Comparison of ENCODE assay signal across 9 cellular contexts in the genomic region with DNA sequence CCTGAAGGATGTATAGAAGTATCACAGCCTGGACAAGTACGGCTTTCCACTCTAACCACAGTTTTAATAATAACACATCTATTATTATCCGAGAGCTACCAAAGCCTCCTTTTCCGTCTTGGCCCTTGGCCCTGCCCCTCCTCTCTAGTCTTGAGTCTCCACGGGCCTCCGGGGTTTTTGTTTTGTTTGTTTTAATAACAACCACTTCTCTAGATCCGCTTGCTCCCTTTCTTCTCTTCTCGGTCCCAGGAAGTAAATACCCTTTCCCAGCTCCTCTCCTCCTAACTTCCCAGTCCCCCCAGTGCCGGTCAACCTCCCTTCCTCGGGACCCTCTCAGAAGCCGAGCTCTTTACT. TPM values are rescaled to one million over a fixed set of nuclear protein-coding genes. Genes with fewer than 3 reads are reported as not detected.
DNase-seq lines count a peak whose midpoint lies in the region; ATAC-seq, FAIRE-seq and TF ChIP-seq lines count a peak whose summit lies in the region.
"Had no signal": no experiment of that assay in that cellular context is flagged by ENCODE, and none has a peak within 500 bp of the region (broad histone marks: within the 10 kb centered on the region; RNA-seq: fewer than 3 reads in every experiment).

No MANE protein-coding gene starts in this region.

- H3K36me3 ChIP-seq in SK-N-SH (replicated peaks in 1 of 2; ENCODE audit: control insufficient read depth in 1 of 2, insufficient read depth in 2 of 2, low read length in 1 of 2) = peaks cover 2 to 4% of the 10 kb centered on the region in 2 experiments

- under 1% methylated on average over 10 of the region's 10 CpGs for WGBS in SK-N-SH (ENCODE audit: low lambda C conversion rate)

- H3K4me3 Mint-ChIP-seq in glutamatergic neuron (ENCODE audit: unreplicated experiment) = no peak overlapping the region
- no peak overlapping the region for H3K4me3 Mint-ChIP-seq in stimulated activated naive B cell treated with anti-CD40 and anti-IgM and Interleukin-4, amounts not matched to agents 10 μg/mL and 1 μg/mL and 100 μg/mL, for 72 hours
- H3K4me3 Mint-ChIP-seq: memory B cell had no signal

- H3K4me1 Mint-ChIP-seq in glutamatergic neuron (ENCODE audit: low read depth, unreplicated experiment) = peaks cover 3% of the 10 kb centered on the region
- H3K4me1 Mint-ChIP-seq in stimulated activated naive B cell treated with anti-CD40 and anti-IgM and Interleukin-4, amounts not matched to agents 10 μg/mL and 1 μg/mL and 100 μg/mL, for 72 hours = no peaks in the 10 kb centered on the region
- H3K4me1 Mint-ChIP-seq: memory B cell had no signal

- H3K27me3 Mint-ChIP-seq in glutamatergic neuron (ENCODE audit: unreplicated experiment) = peaks cover 2% of the 10 kb centered on the region
- peaks cover 0 to 4% of the 10 kb centered on the region in 2 donors for H3K27me3 Mint-ChIP-seq in stimulated activated naive B cell treated with anti-CD40 and anti-IgM and Interleukin-4, amounts not matched to agents 10 μg/mL and 1 μg/mL and 100 μg/mL, for 72 hours
- H3K27me3 Mint-ChIP-seq: memory B cell had no signal

- no peaks in the 10 kb centered on the region for H3K27me3 ChIP-seq in SK-N-SH (ENCODE audit: insufficient read depth)

- TF ChIP-seq CTCF in SK-N-SH (IDR thresholded peaks at IDR 0.05) = no peak
- TF ChIP-seq CTCF in glutamatergic neuron (IDR thresholded peaks at IDR 0.05; ENCODE audit: partially characterized antibody, unreplicated experiment) = no peak

- peak overlapping the region; percentile 65 to 79 for H3K4me3 ChIP-seq in SK-N-SH (ENCODE audit: low read depth in 2 of 2, low read length in 1 of 2)

- H3K9ac ChIP-seq in SK-N-SH = peak overlapping the region; percentile 82

- peak overlapping the region; percentile 89 for H2AFZ ChIP-seq in SK-N-SH (ENCODE audit: low read depth)

- no peak for TF ChIP-seq RAD21 in SK-N-SH (IDR thresholded peaks at IDR 0.05; ENCODE audit: low read length)

- POLR2A ChIA-PET in SK-N-SH (lab: Yijun Ruan, JAX) = interaction anchor here (0.6 to 1.4 kb wide), 8 partner anchors 8 to 461 kb away, joined by 3 to 8 read pairs (median 3); a partner anchor contains a TSS

- H3K79me2 ChIP-seq in SK-N-SH (ENCODE audit: insufficient read depth) = peaks cover 12% of the 10 kb centered on the region

- no peaks in the 10 kb centered on the region for H4K20me1 ChIP-seq in SK-N-SH (ENCODE audit: insufficient read depth)

- FAIRE-seq in GM12892 (lab: Jason Lieb, UNC) = peak; percentile 27

- CTCF ChIA-PET in SK-N-SH (lab: Yijun Ruan, JAX) = interaction anchor here (1.2 to 2.2 kb wide), 5 partner anchors 8 to 277 kb away, joined by 4 to 6 read pairs (median 4); no protein-coding TSS in a partner anchor

- no peaks in the 10 kb centered on the region for H3F3A ChIP-seq in SK-N-SH (replicated peaks; ENCODE audit: insufficient read depth)

- intact Hi-C loops in sciatic nerve (cut with DNase I) = no loop called here

- H3K36me3 Mint-ChIP-seq in glutamatergic neuron (ENCODE audit: unreplicated experiment) = no peaks in the 10 kb centered on the region
- H3K36me3 Mint-ChIP-seq in stimulated activated naive B cell treated with anti-CD40 and anti-IgM and Interleukin-4, amounts not matched to agents 10 μg/mL and 1 μg/mL and 100 μg/mL, for 72 hours = peaks cover 2 to 4% of the 10 kb centered on the region in 2 donors
- H3K36me3 Mint-ChIP-seq: memory B cell had no signal

- peak overlapping the region; percentile 77 for H3K4me2 ChIP-seq in SK-N-SH

- TF ChIP-seq EP300 in SK-N-SH (IDR thresholded peaks at IDR 0.05; ENCODE audit: borderline replicate concordance in 1 of 2, low read depth in 1 of 2, low read length in 1 of 2) = no peak

- H3K27ac Mint-ChIP-seq in glutamatergic neuron (ENCODE audit: unreplicated experiment) = no peak overlapping the region
- H3K27ac Mint-ChIP-seq in stimulated activated naive B cell treated with anti-CD40 and anti-IgM and Interleukin-4, amounts not matched to agents 10 μg/mL and 1 μg/mL and 100 μg/mL, for 72 hours = no peak overlapping the region
- H3K27ac Mint-ChIP-seq: memory B cell had no signal

- peak overlapping the region; percentile 79 to 85 for H3K27ac ChIP-seq in SK-N-SH (ENCODE audit: low read depth in 2 of 2, low read length in 1 of 2)

- no peaks in the 10 kb centered on the region for H3K9me3 ChIP-seq in SK-N-SH

- H3K9me2 ChIP-seq in SK-N-SH = no peaks in the 10 kb centered on the region

- DNase-seq in GM12892 (ENCODE audit: insufficient read length) (no peak), SK-N-SH (no peak), glutamatergic neuron (peak; percentile 11), sciatic nerve (ENCODE audit: low spot score) (peak; percentile 62), HK-2 (ENCODE audit: unreplicated experiment) (no peak), GM19238 (ENCODE audit: insufficient read length, low spot score) (no peak)
- DNase-seq in stimulated activated naive B cell treated with anti-CD40 and anti-IgM and Interleukin-4, amounts not matched to agents 10 μg/mL and 1 μg/mL and 100 μg/mL, for 72 hours = no peak

- H3K4me1 ChIP-seq in SK-N-SH (ENCODE audit: control insufficient read depth in 1 of 2, insufficient read depth in 2 of 2, low read depth in 1 of 2, low read length in 1 of 2) = no peaks in the 10 kb centered on the region; a peak in 1 of 4 replicates

- no peaks in the 10 kb centered on the region for H3K9me3 Mint-ChIP-seq in glutamatergic neuron (ENCODE audit: unreplicated experiment)
- H3K9me3 Mint-ChIP-seq in stimulated activated naive B cell treated with anti-CD40 and anti-IgM and Interleukin-4, amounts not matched to agents 10 μg/mL and 1 μg/mL and 100 μg/mL, for 72 hours = no peaks in the 10 kb centered on the region
- H3K9me3 Mint-ChIP-seq: memory B cell had no signal

- ATAC-seq in sciatic nerve (peak; percentile 41), HG03342 (IDR thresholded peaks at IDR 0.05; ENCODE audit: unreplicated experiment) (no peak)
- no peak for ATAC-seq in stimulated activated naive B cell treated with anti-CD40 and anti-IgM and Interleukin-4, amounts not matched to agents 10 μg/mL and 1 μg/mL and 100 μg/mL, for 72 hours (replicated peaks)

- no peak for TF ChIP-seq POLR2A in GM12892 (IDR thresholded peaks at IDR 0.05; ENCODE audit: low read depth, low read length)

TF ChIP-seq in SK-N-SH, 30 proteins besides CTCF, POLR2A, EP300 and RAD21:
- no peak for TF ChIP-seq SMC3 (IDR thresholded peaks at IDR 0.05; ENCODE audit: low read depth, low read length)
- TF ChIP-seq, protein P1, sequence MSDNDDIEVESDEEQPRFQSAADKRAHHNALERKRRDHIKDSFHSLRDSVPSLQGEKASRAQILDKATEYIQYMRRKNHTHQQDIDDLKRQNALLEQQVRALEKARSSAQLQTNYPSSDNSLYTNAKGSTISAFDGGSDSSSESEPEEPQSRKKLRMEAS (IDR thresholded peaks at IDR 0.05; ENCODE audit: low read depth) = no peak
- no peak for TF ChIP-seq SIN3A (IDR thresholded peaks at IDR 0.05; ENCODE audit: borderline replicate concordance, low read depth, low read length)
- no peak for TF ChIP-seq FOXJ3 (CRISPR knock-in tag; IDR thresholded peaks at IDR 0.05)
- TF ChIP-seq, protein P2, sequence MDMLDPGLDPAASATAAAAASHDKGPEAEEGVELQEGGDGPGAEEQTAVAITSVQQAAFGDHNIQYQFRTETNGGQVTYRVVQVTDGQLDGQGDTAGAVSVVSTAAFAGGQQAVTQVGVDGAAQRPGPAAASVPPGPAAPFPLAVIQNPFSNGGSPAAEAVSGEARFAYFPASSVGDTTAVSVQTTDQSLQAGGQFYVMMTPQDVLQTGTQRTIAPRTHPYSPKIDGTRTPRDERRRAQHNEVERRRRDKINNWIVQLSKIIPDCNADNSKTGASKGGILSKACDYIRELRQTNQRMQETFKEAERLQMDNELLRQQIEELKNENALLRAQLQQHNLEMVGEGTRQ (IDR thresholded peaks at IDR 0.05; ENCODE audit: borderline replicate concordance, low read depth, low read length) = no peak

RNA-seq across cellular contexts. Expression of a gene that starts 0.6 kb away (rescaled TPM):
- polyA plus RNA-seq in GM12892 (2012; ENCODE audit: missing spikeins) = 0.64 TPM
- 0.61 and 0.86 TPM in 2 replicates for polyA plus RNA-seq in SK-N-SH (2012; rRNA removed)
- 1.1 and 1.3 TPM in 2 replicates for polyA plus RNA-seq in SK-N-SH (2012; cell fraction: cytosol; rRNA removed)
- polyA plus RNA-seq in SK-N-SH (2012; cell fraction: nucleus; rRNA removed) = 0.43 and 1.0 TPM in 2 replicates
- total RNA-seq in glutamatergic neuron (ENCODE audit: unreplicated experiment) = 5.3 TPM
- total RNA-seq in sciatic nerve = 11.0 TPM

Comparison
In these comparisons a context has a peak if more than half of its experiments do, and no peak if none do; other contexts are left out.
1. DNase-seq: peak in glutamatergic neuron (single experiment) and sciatic nerve (single experiment); none in GM12892 (single experiment), SK-N-SH (single experiment), stimulated activated naive B cell treated with anti-CD40 and anti-IgM and Interleukin-4, amounts not matched to agents 10 μg/mL and 1 μg/mL and 100 μg/mL, for 72 hours (single experiment), HK-2 (single experiment) and GM19238 (single experiment).